Comparison of ENCODE assay signal across 1 cellular context in genomic region chr12:111635524-111635923, GRCh38.
TF ChIP-seq lines count a peak whose summit lies in the region.

No MANE protein-coding gene starts in this region.

TF ChIP-seq in H1, 55 proteins besides CTCF, POLR2A, EP300 and RAD21:
- TF ChIP-seq NRF1 (IDR thresholded peaks at IDR 0.05; ENCODE audit: low read depth, low read length) (no peak), CHD1 (IDR thresholded peaks at IDR 0.05; ENCODE audit: low read depth, low read length) (no peak), KDM1A (IDR thresholded peaks at IDR 0.05; ENCODE audit: borderline replicate concordance, low read length) (no peak), SAP30 (IDR thresholded peaks at IDR 0.05; ENCODE audit: insufficient read depth, insufficient replicate concordance, low read length) (no peak), YY1 (IDR thresholded peaks at IDR 0.05; ENCODE audit: low read depth, low read length) (no peak)
- TF ChIP-seq, protein P1, sequence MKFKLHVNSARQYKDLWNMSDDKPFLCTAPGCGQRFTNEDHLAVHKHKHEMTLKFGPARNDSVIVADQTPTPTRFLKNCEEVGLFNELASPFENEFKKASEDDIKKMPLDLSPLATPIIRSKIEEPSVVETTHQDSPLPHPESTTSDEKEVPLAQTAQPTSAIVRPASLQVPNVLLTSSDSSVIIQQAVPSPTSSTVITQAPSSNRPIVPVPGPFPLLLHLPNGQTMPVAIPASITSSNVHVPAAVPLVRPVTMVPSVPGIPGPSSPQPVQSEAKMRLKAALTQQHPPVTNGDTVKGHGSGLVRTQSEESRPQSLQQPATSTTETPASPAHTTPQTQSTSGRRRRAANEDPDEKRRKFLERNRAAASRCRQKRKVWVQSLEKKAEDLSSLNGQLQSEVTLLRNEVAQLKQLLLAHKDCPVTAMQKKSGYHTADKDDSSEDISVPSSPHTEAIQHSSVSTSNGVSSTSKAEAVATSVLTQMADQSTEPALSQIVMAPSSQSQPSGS (IDR thresholded peaks at IDR 0.05; ENCODE audit: low read length): no peak
TF ChIP-seq in H1: peak in this region for 0.
